30 cellular contexts compared by ENCODE assay signal in genomic region chr1:186628910-186629309, GRCh38. TPM values are rescaled to one million over a fixed set of nuclear protein-coding genes. Genes with fewer than 3 reads are reported as not detected.
DNase-seq lines count a peak whose midpoint lies in the region; ATAC-seq and TF ChIP-seq lines count a peak whose summit lies in the region.
"Had no signal": no experiment of that assay in that cellular context is flagged by ENCODE, and none has a peak within 500 bp of the region (broad histone marks: within the 10 kb centered on the region; RNA-seq: fewer than 3 reads in every experiment).

No MANE protein-coding gene starts in this region.

- ATAC-seq in GM18499 (IDR thresholded peaks at IDR 0.05; ENCODE audit: insufficient read depth, unreplicated experiment) (peak; percentile 70), GM19351 (IDR thresholded peaks at IDR 0.05; ENCODE audit: unreplicated experiment) (peak; percentile 78), HG02885 (IDR thresholded peaks at IDR 0.05; ENCODE audit: poor library complexity, unreplicated experiment) (peak; percentile 62)
- ATAC-seq: natural killer cell, upper lobe of right lung had no signal

- H3K4me2 ChIP-seq in OCI-LY3 (ENCODE audit: low read length), result 0 out of 2 replicates have a peak overlapping the region, but pooled peaks have one; percentile 0

- intact Hi-C loops in cardiac septum (cut with DNase I), result no loop called here

- H3K4me1 ChIP-seq in OCI-LY3 (ENCODE audit: low read length), result peaks cover 18% of the 10 kb centered on the region
- H3K4me1 ChIP-seq: breast epithelium had no signal

- H3K27ac ChIP-seq in OCI-LY3 (ENCODE audit: low read length) (no peak overlapping the region), coronary artery (no peak overlapping the region)
- H3K27ac ChIP-seq: breast epithelium, epithelial cell of prostate, upper lobe of right lung had no signal

- H3K9me3 ChIP-seq in OCI-LY3 (ENCODE audit: insufficient read depth, low read length), result no peaks in the 10 kb centered on the region
- H3K9me3 ChIP-seq: breast epithelium, upper lobe of right lung had no signal

- no peak overlapping the region for H2AFZ ChIP-seq in OCI-LY3 (ENCODE audit: low read depth, low read length)

- H3K9ac ChIP-seq in OCI-LY3 (ENCODE audit: low read length), result no peak overlapping the region

- H3K36me3 ChIP-seq in OCI-LY3 (replicated peaks; ENCODE audit: low read depth, low read length), result no peaks in the 10 kb centered on the region
- H3K36me3 ChIP-seq: breast epithelium, MG63, upper lobe of right lung had no signal

- DNase-seq in coronary artery (ENCODE audit: low spot score) (no peak), germinal center (ENCODE audit: low spot score) (no peak), cardiac septum (ENCODE audit: low spot score) (no peak)
- no peak for DNase-seq in activated CD4-positive, alpha-beta T cell treated with anti-CD3 and anti-CD28 coated beads, Interleukin-2, amount 50 U/mL, for 1 hour
- DNase-seq: activated CD4-positive, alpha-beta T cell treated with anti-CD3 and anti-CD28 coated beads, Interleukin-2, amount 10 ng/mL, durations not matched to agents 24 days and 14 days; amygdala; CD8-positive, alpha-beta memory T cell; effector CD8-positive, alpha-beta T cell; H7; head of caudate nucleus; KG1; kidney; MG63; midbrain; natural killer cell; NCI-H1105 treated with DMSO at 0.1 percent for 48 hours; NCI-H1930; NCI-H526 treated with DMSO at 0.1 percent for 48 hours; SIG-M5; small intestine; SW 1271; T1000; upper lobe of right lung had no signal

- no peaks in the 10 kb centered on the region; the same call in 1 of the 2 replicates for H3K27me3 ChIP-seq in OCI-LY3 (ENCODE audit: low read depth, low read length)
- H3K27me3 ChIP-seq: breast epithelium, MG63, upper lobe of right lung had no signal

- no peak for TF ChIP-seq CTCF in OCI-LY3 (IDR thresholded peaks at IDR 0.05; ENCODE audit: low read depth, low read length)
- no peak for TF ChIP-seq CTCF in coronary artery (IDR thresholded peaks at IDR 0.05)

- no peaks in the 10 kb centered on the region for H3K79me2 ChIP-seq in OCI-LY3 (ENCODE audit: low read length)

- no peaks in the 10 kb centered on the region for H4K20me1 ChIP-seq in OCI-LY3 (ENCODE audit: insufficient read depth, low read length)

- no peak overlapping the region for H3K4me3 ChIP-seq in OCI-LY3 (ENCODE audit: low read length)
- no peak overlapping the region for H3K4me3 ChIP-seq in coronary artery
- H3K4me3 ChIP-seq: breast epithelium, MG63, upper lobe of right lung had no signal

RNA-seq across cellular contexts. Expression of gene PTGS2, which starts 51.3 kb away (rescaled TPM):
- 0.81 TPM for total RNA-seq in cardiac septum
- total RNA-seq: B cell had no signal
